ENCODE assay signal across 15 cellular contexts in the genomic region with DNA sequence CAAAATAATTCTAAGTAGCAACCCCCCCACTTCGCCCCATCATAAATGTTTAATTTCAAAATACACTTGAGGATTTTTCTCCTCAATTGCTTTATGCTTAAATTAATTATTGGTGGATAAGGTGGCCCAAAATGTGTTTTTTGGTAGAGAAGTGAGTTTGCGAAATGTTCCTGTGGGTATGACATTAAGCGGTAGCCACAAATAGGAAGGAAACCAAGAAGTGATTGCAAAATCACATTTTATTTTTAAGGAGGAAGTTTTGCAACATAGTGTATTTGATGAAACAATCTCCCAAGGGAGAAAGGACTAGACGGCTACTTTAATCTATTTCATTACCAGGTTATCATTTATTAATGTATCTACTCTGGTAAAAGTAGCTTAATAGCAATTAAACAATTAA. TPM values are rescaled to one million over a fixed set of nuclear protein-coding genes. Genes with fewer than 3 reads are reported as not detected.
A peak's percentile ranks its signal among the peaks of the same experiment; 100 is the strongest.
DNase-seq lines count a peak whose midpoint lies in the region; ATAC-seq and TF ChIP-seq lines count a peak whose summit lies in the region.
"Had no signal": no experiment of that assay in that cellular context is flagged by ENCODE, and none has a peak within 500 bp of the region (broad histone marks: within the 10 kb centered on the region; RNA-seq: fewer than 3 reads in every experiment).

No MANE protein-coding gene starts in this region.

- peaks cover 4% of the 10 kb centered on the region for H3K4me1 ChIP-seq in A673 (ENCODE audit: insufficient read depth, low read length, poor library complexity, severe bottlenecking)
- H3K4me1 ChIP-seq in adipocyte (ENCODE audit: control insufficient read depth, insufficient read depth, low read length), result peaks cover 11% of the 10 kb centered on the region
- peaks cover 6 to 32% of the 10 kb centered on the region in 2 donors for H3K4me1 ChIP-seq in left lung
- H3K4me1 ChIP-seq in SK-N-SH (ENCODE audit: control insufficient read depth in 1 of 2, insufficient read depth in 2 of 2, low read depth in 1 of 2, low read length in 1 of 2), result no peaks in the 10 kb centered on the region
- no peaks in the 10 kb centered on the region for H3K4me1 ChIP-seq in neuronal stem cell (ENCODE audit: control insufficient read depth in 2 of 2, insufficient read depth in 1 of 2, low read depth in 1 of 2, low read length in 2 of 2)
- H3K4me1 ChIP-seq: foreskin keratinocyte had no signal

- H2AK5ac ChIP-seq in neuronal stem cell (ENCODE audit: low read depth, low read length), result no peak overlapping the region

- DNase-seq in A673 (ENCODE audit: low spot score) (peak; percentile 68), HL-60 (ENCODE audit: low read depth in 1 of 2, low spot score in 1 of 2) (peak; percentile 67 to 81), adipocyte (ENCODE audit: low read depth) (peak; percentile 87), left lung (no peak), left colon (no peak), SK-N-SH (no peak), neuronal stem cell (ENCODE audit: low spot score) (no peak)
- DNase-seq: activated CD4-positive, alpha-beta memory T cell treated with anti-CD3 and anti-CD28 coated beads, Interleukin-2, amount 10 ng/mL, durations not matched to agents 7 days and 5 days; activated naive CD4-positive, alpha-beta T cell; foreskin keratinocyte; kidney glomerular epithelial cell; nucleus accumbens; stimulated activated CD8-positive, alpha-beta memory T cell treated with anti-CD3 and anti-CD28 coated beads, Interleukin-4, amount 100 ng/mL, for 48 hours had no signal

- H3K9me3 ChIP-seq in A673 (ENCODE audit: low read depth, low read length, poor library complexity, severe bottlenecking) (no peaks in the 10 kb centered on the region), adipocyte (ENCODE audit: control insufficient read depth, low read length) (no peaks in the 10 kb centered on the region), left lung (no peaks in the 10 kb centered on the region), SK-N-SH (no peaks in the 10 kb centered on the region), neuronal stem cell (replicated peaks in 1 of 2; ENCODE audit: control insufficient read depth in 2 of 2, insufficient read depth in 1 of 2, low read depth in 1 of 2, low read length in 2 of 2) (no peaks in the 10 kb centered on the region)

- no peak overlapping the region for H4K91ac ChIP-seq in neuronal stem cell (ENCODE audit: low read depth, low read length, poor library complexity)

- no peak overlapping the region for H3K18ac ChIP-seq in neuronal stem cell (ENCODE audit: low read length)

- TF ChIP-seq CTCF in A673 (conservative IDR thresholded peaks at IDR 0.05; ENCODE audit: low read depth, low read length) (no peak), HL-60 (IDR thresholded peaks at IDR 0.05; ENCODE audit: insufficient read depth, low read length) (no peak), left lung (IDR thresholded peaks at IDR 0.05) (no peak), SK-N-SH (IDR thresholded peaks at IDR 0.05) (no peak)

- H2AFZ ChIP-seq in SK-N-SH (ENCODE audit: low read depth), result no peak overlapping the region
- no peak overlapping the region for H2AFZ ChIP-seq in neuronal stem cell (ENCODE audit: low read length)

- H3K23ac ChIP-seq in neuronal stem cell (ENCODE audit: low read depth, low read length, poor library complexity), result no peak overlapping the region

- POLR2A ChIA-PET in A673 (lab: Charles Lee; ENCODE audit: low non-redundant PET) (no interaction called here), SK-N-SH (lab: Yijun Ruan, JAX) (no interaction called here)

- H4K20me1 ChIP-seq in SK-N-SH (ENCODE audit: insufficient read depth), result no peaks in the 10 kb centered on the region

- no peak overlapping the region for H3K4ac ChIP-seq in neuronal stem cell (ENCODE audit: low read length)

- peaks cover 33% of the 10 kb centered on the region for H3K79me2 ChIP-seq in SK-N-SH (ENCODE audit: insufficient read depth)

- no peaks in the 10 kb centered on the region for H3F3A ChIP-seq in SK-N-SH (replicated peaks; ENCODE audit: insufficient read depth)

- no peak overlapping the region for H3K4me3 ChIP-seq in A673 (ENCODE audit: low read depth, low read length, poor library complexity, severe bottlenecking)
- no peak overlapping the region for H3K4me3 ChIP-seq in HL-60 (replicated peaks; ENCODE audit: insufficient read depth, low read length)
- no peak overlapping the region for H3K4me3 ChIP-seq in adipocyte (ENCODE audit: low read length)
- no peak overlapping the region for H3K4me3 ChIP-seq in left lung
- no peak overlapping the region for H3K4me3 ChIP-seq in SK-N-SH (ENCODE audit: low read depth in 2 of 2, low read length in 1 of 2)
- no peak overlapping the region for H3K4me3 ChIP-seq in neuronal stem cell (ENCODE audit: low read length in 2 of 2)

- H3K27ac ChIP-seq in A673 (ENCODE audit: low read depth, low read length, poor library complexity, severe bottlenecking) (no peak overlapping the region), HL-60 (replicated peaks) (peak overlapping the region; percentile 60), left lung (peak overlapping the region in 1 of 2 donors; percentile 74), SK-N-SH (ENCODE audit: low read depth in 2 of 2, low read length in 1 of 2) (no peak overlapping the region), neuronal stem cell (replicated peaks; ENCODE audit: low read length) (no peak overlapping the region)
- H3K27ac ChIP-seq: foreskin keratinocyte, KMS-11 had no signal

- CTCF ChIA-PET in A673 (lab: Charles Lee), result interaction anchor here (0.8 kb wide), 1 partner anchor 52 kb away, joined by 3 read pairs; no protein-coding TSS in a partner anchor
- CTCF ChIA-PET in SK-N-SH (lab: Yijun Ruan, JAX), result interaction anchor here (0.6 kb wide), 1 partner anchor 29 kb away, joined by 3 read pairs; no protein-coding TSS in a partner anchor

- no peak overlapping the region for H3K9ac ChIP-seq in adipocyte (ENCODE audit: low read length)
- H3K9ac ChIP-seq in SK-N-SH, result no peak overlapping the region
- H3K9ac ChIP-seq in neuronal stem cell (ENCODE audit: low read depth, low read length, poor library complexity), result no peak overlapping the region
- H3K9ac ChIP-seq: KMS-11 had no signal

- intact Hi-C loops in A673 (cut with micrococcal nuclease; ENCODE audit: unreplicated experiment), result no loop called here
- intact Hi-C loops in left lung (cut with DNase I), result no loop called here
- intact Hi-C loops in left colon (cut with DNase I, micrococcal nuclease), result no loop called here

- no peak overlapping the region for H2BK15ac ChIP-seq in neuronal stem cell (ENCODE audit: low read length)

- no peaks in the 10 kb centered on the region for H3K9me2 ChIP-seq in SK-N-SH

- H3K14ac ChIP-seq in neuronal stem cell (ENCODE audit: low read length), result no peak overlapping the region

- H3K79me1 ChIP-seq in neuronal stem cell (ENCODE audit: low read depth, low read length), result no peaks in the 10 kb centered on the region

- H3K4me2 ChIP-seq in SK-N-SH, result no peak overlapping the region
- no peak overlapping the region for H3K4me2 ChIP-seq in neuronal stem cell (ENCODE audit: insufficient read depth, low read length, poor library complexity, severe bottlenecking)
- H3K4me2 ChIP-seq: KMS-11 had no signal

- H3K27me3 ChIP-seq in A673 (replicated peaks; ENCODE audit: insufficient read depth, low read depth, low read length, poor library complexity), result no peaks in the 10 kb centered on the region
- H3K27me3 ChIP-seq in HL-60 (ENCODE audit: insufficient read depth, poor library complexity, severe bottlenecking), result no peaks in the 10 kb centered on the region
- no peaks in the 10 kb centered on the region for H3K27me3 ChIP-seq in adipocyte (replicated peaks; ENCODE audit: control insufficient read depth, insufficient read depth, low read length)
- H3K27me3 ChIP-seq in left lung, result no peaks in the 10 kb centered on the region
- no peaks in the 10 kb centered on the region for H3K27me3 ChIP-seq in SK-N-SH (ENCODE audit: insufficient read depth)
- no peaks in the 10 kb centered on the region for H3K27me3 ChIP-seq in neuronal stem cell (ENCODE audit: control insufficient read depth in 3 of 3, insufficient read depth in 3 of 3, low read depth in 1 of 3, low read length in 3 of 3)
- H3K27me3 ChIP-seq: foreskin keratinocyte had no signal

- no peak for TF ChIP-seq EP300 in SK-N-SH (IDR thresholded peaks at IDR 0.05; ENCODE audit: borderline replicate concordance in 1 of 2, low read depth in 1 of 2, low read length in 1 of 2)

- no peak overlapping the region for H4K8ac ChIP-seq in neuronal stem cell (ENCODE audit: low read depth, low read length)

- TF ChIP-seq RAD21 in SK-N-SH (IDR thresholded peaks at IDR 0.05; ENCODE audit: low read length), result no peak

- H2BK120ac ChIP-seq in neuronal stem cell (ENCODE audit: low read depth, low read length), result no peak overlapping the region

- no peak overlapping the region for H2BK5ac ChIP-seq in neuronal stem cell (ENCODE audit: low read length)

- no peak overlapping the region for H2BK12ac ChIP-seq in neuronal stem cell (ENCODE audit: low read length)

- WGBS in SK-N-SH (ENCODE audit: low lambda C conversion rate), result 81% methylated on average over 4 of the region's 4 CpGs
- no CpG with 5 or more reads among the region's 4 CpGs for WGBS in neuronal stem cell (ENCODE audit: extremely low coverage in 2 of 2, insufficient read length in 2 of 2, insufficient replicate concordance in 1 of 2), 2 donors

- ATAC-seq in left lung, result peak; percentile 79
- no peak for ATAC-seq in GM18520 (IDR thresholded peaks at IDR 0.05; ENCODE audit: unreplicated experiment)
- ATAC-seq in left colon, result no peak
- ATAC-seq: foreskin keratinocyte had no signal

- H3K36me3 ChIP-seq in A673 (ENCODE audit: insufficient read depth, low read length, poor library complexity, severe bottlenecking), result no peaks in the 10 kb centered on the region
- H3K36me3 ChIP-seq in adipocyte (ENCODE audit: control insufficient read depth, insufficient read depth, low read length, severe bottlenecking), result peaks cover 2% of the 10 kb centered on the region
- H3K36me3 ChIP-seq in left lung, result no peaks in the 10 kb centered on the region
- H3K36me3 ChIP-seq in SK-N-SH (replicated peaks in 1 of 2; ENCODE audit: control insufficient read depth in 1 of 2, insufficient read depth in 2 of 2, low read length in 1 of 2), result peaks cover 0 to 22% of the 10 kb centered on the region in 2 experiments
- H3K36me3 ChIP-seq in neuronal stem cell (replicated peaks in 1 of 2; ENCODE audit: control insufficient read depth in 2 of 2, insufficient read depth in 2 of 2, low read length in 2 of 2), result peaks cover 0 to 7% of the 10 kb centered on the region in 2 donors

- no TSS peak for BruUV-seq in A673 (replicated peaks; lab: Mats Ljungman, UMichigan)

RNA-seq across cellular contexts. Expression of a gene that starts 25.5 kb away (rescaled TPM):
- total RNA-seq in A673 (2021), result 718 and 737 TPM in 2 replicates
- 100 to 1,000 TPM; 402 to 517 TPM for total RNA-seq in left lung
- total RNA-seq in left colon, result 100 to 1,000 TPM; 712 to 806 TPM
- 470 and 528 TPM in 2 replicates for polyA plus RNA-seq in SK-N-SH (2012; rRNA removed)
- 531 and 589 TPM in 2 replicates for polyA plus RNA-seq in SK-N-SH (2012; cell fraction: cytosol; rRNA removed)
- 425 and 473 TPM in 2 replicates for polyA plus RNA-seq in SK-N-SH (2012; cell fraction: nucleus; rRNA removed)
- 762 TPM for polyA plus RNA-seq in neuronal stem cell (2013, experiment 1 of 2)
- 724 TPM for polyA plus RNA-seq in neuronal stem cell (2013, experiment 2 of 2)

RNA-seq across cellular contexts. Expression of a gene that starts 25.6 kb away (rescaled TPM):
- total RNA-seq in A673 (2021) (23.2 and 24.3 TPM in 2 replicates), left lung (10 to 100 TPM; 23.6 to 24.3 TPM), left colon (1 to 10 TPM; 2.2 to 4.9 TPM)
- 25.2 and 26.4 TPM in 2 replicates for polyA plus RNA-seq in SK-N-SH (2012; rRNA removed)
- 33.7 and 47.2 TPM in 2 replicates for polyA plus RNA-seq in SK-N-SH (2012; cell fraction: cytosol; rRNA removed)
- polyA plus RNA-seq in SK-N-SH (2012; cell fraction: nucleus; rRNA removed), result 12.8 and 13.0 TPM in 2 replicates
- polyA plus RNA-seq in neuronal stem cell (2013, experiment 1 of 2), result 40.3 TPM
- polyA plus RNA-seq in neuronal stem cell (2013, experiment 2 of 2), result 40.5 TPM

RNA-seq across cellular contexts. Expression of a gene that starts 26.1 kb away (rescaled TPM):
- total RNA-seq in A673 (2021) (24.2 and 28.4 TPM in 2 replicates), left lung (10 to 100 TPM; 21.1 to 34.5 TPM), left colon (10 to 100 TPM; 34.8 to 38.9 TPM)
- 3.3 and 4.1 TPM in 2 replicates for polyA plus RNA-seq in SK-N-SH (2012; rRNA removed)
- polyA plus RNA-seq in SK-N-SH (2012; cell fraction: cytosol; rRNA removed), result 3.6 TPM in 2 replicates
- polyA plus RNA-seq in SK-N-SH (2012; cell fraction: nucleus; rRNA removed), result 3.9 and 7.2 TPM in 2 replicates
- 16.6 TPM for polyA plus RNA-seq in neuronal stem cell (2013, experiment 1 of 2)
- polyA plus RNA-seq in neuronal stem cell (2013, experiment 2 of 2), result 17.0 TPM

Comparison
In these comparisons a context has a peak if more than half of its experiments do, and no peak if none do; other contexts are left out.
1. DNase-seq: peak in A673 (single experiment), HL-60 (2 of 2) and adipocyte (single experiment); none in left lung (0 of 2), left colon (0 of 2), SK-N-SH (single experiment) and neuronal stem cell (single experiment).